In genomic region chr21:46665566-46665965, GRCh38 we compare ENCODE assay signal across 14 cellular contexts.
"Had no signal": no experiment of that assay in that cellular context is flagged by ENCODE, and none has a peak within 500 bp of the region (broad histone marks: within the 10 kb centered on the region; RNA-seq: fewer than 3 reads in every experiment).

No MANE protein-coding gene starts in this region.

- H3K27ac Mint-ChIP-seq: activated T-helper 2 cell treated with anti-CD3 and anti-CD28 coated beads, Interferon-gamma antibody, Interleukin-2, Interleukin-4, amounts not matched to agents 10 μg/mL and 5 μg/mL and 100 μg/mL, durations not matched to agents 14 hours and 24 hours and 36 hours; neural progenitor cell had no signal

- H3K4me1 ChIP-seq: parathyroid adenoma, uterus had no signal

- FAIRE-seq: endometrium had no signal

- H3K4me3 Mint-ChIP-seq: neural progenitor cell had no signal

- ATAC-seq: activated CD4-positive, CD25-positive, alpha-beta regulatory T cell treated with anti-CD3 and anti-CD28 coated beads, Interleukin-2, amount 50 U/mL, for 24 hours; esophagus mucosa; left lobe of liver had no signal

- H3K27me3 ChIP-seq: uterus had no signal

- H3K4me2 ChIP-seq: neural progenitor cell had no signal

- H3K9me3 ChIP-seq: uterus had no signal

- H3K79me2 ChIP-seq: parathyroid adenoma had no signal

- DNase-seq: activated CD4-positive, alpha-beta T cell treated with anti-CD3 and anti-CD28 coated beads, Interleukin-2, amount 50 U/mL, for 48 hours; activated naive CD4-positive, alpha-beta T cell treated with anti-CD3 and anti-CD28 coated beads, Interleukin-2, amount 50 U/mL, for 16 hours; anterior cingulate cortex; retina; stimulated activated CD4-positive, alpha-beta T cell treated with anti-CD3 and anti-CD28 coated beads, Interleukin-15, amount 100 ng/mL, for 24 hours; stimulated activated CD4-positive, alpha-beta T cell treated with anti-CD3 and anti-CD28 coated beads, Interleukin-4, amount 100 ng/mL, for 24 hours; uterus had no signal

- H3K9me3 Mint-ChIP-seq: activated T-helper 2 cell treated with anti-CD3 and anti-CD28 coated beads, Interferon-gamma antibody, Interleukin-2, Interleukin-4, amounts not matched to agents 10 μg/mL and 5 μg/mL and 100 μg/mL, durations not matched to agents 14 hours and 24 hours and 36 hours; neural progenitor cell had no signal

- H3K9ac ChIP-seq: neural progenitor cell, parathyroid adenoma had no signal

- H3K36me3 ChIP-seq: neural progenitor cell, uterus had no signal

- H3K4me3 ChIP-seq: neural progenitor cell, uterus had no signal

- H2AFZ ChIP-seq: neural progenitor cell, parathyroid adenoma had no signal

- H3K27ac ChIP-seq: neural progenitor cell, parathyroid adenoma, uterus had no signal
